Comparison of ENCODE assay signal across 8 cellular contexts in genomic region chr5:181243521-181244307, GRCh38. TPM values are rescaled to one million over a fixed set of nuclear protein-coding genes. Genes with fewer than 3 reads are reported as not detected.
DNase-seq lines count a peak whose midpoint lies in the region; ATAC-seq and TF ChIP-seq lines count a peak whose summit lies in the region.

RACK1 (minus strand) TSS chr5:181243906; CDS start chr5:181243800, 106 bp downstream.

- H3K4me1 Mint-ChIP-seq in activated naive CD8-positive, alpha-beta T cell (ENCODE audit: low read depth): peaks cover 60% of the 10 kb centered on the region

- H3K4me1 ChIP-seq in PC-3 (ENCODE audit: insufficient read depth, low read length) (peaks cover 30% of the 10 kb centered on the region), vagina (peaks cover 69% of the 10 kb centered on the region)

- H3K9me2 ChIP-seq in PC-3 (replicated peaks; ENCODE audit: low read length): no peaks in the 10 kb centered on the region

- CTCF ChIA-PET in GM10248 (lab: Yijun Ruan, JAX) (interaction anchor here (0.8 to 2.5 kb wide), 5 partner anchors 10 to 59 kb away, joined by 3 to 8 read pairs (median 4); no protein-coding TSS in a partner anchor), PC-3 (lab: Charles Lee) (interaction anchor here (0.6 kb wide), 1 partner anchor 18 kb away, joined by 11 read pairs; no protein-coding TSS in a partner anchor)

- peaks cover 88% of the 10 kb centered on the region for H3K79me2 ChIP-seq in PC-3 (ENCODE audit: low read length)

- H3K9me3 Mint-ChIP-seq in activated naive CD8-positive, alpha-beta T cell (ENCODE audit: low read depth): no peaks in the 10 kb centered on the region

- peak within 1 kb of the TSS; percentile 94 for H3K4me3 Mint-ChIP-seq in activated naive CD8-positive, alpha-beta T cell

- H3K27me3 ChIP-seq in PC-3 (ENCODE audit: low read length): no peaks in the 10 kb centered on the region
- H3K27me3 ChIP-seq in vagina: no peaks in the 10 kb centered on the region

- peak; percentile 89 for DNase-seq in GM10248 (ENCODE audit: extremely low spot score)
- peak; percentile 78 for DNase-seq in PC-3
- DNase-seq in cardiac septum (ENCODE audit: low spot score): peak; percentile 92
- DNase-seq in pulmonary artery endothelial cell (ENCODE audit: low read depth, low spot score): peak; percentile 67
- peak in 1 of 2 donors; percentile 93 for DNase-seq in vagina (ENCODE audit: extremely low spot score in 2 of 2)
- DNase-seq in NCI-H2029 treated with DMSO at 0.1 percent for 48 hours (lab: John Stamatoyannopoulos, UW): no peak

- peak within 1 kb of the TSS; percentile 86 for H3K27ac ChIP-seq in PC-3 (ENCODE audit: low read length)
- H3K27ac ChIP-seq in vagina: peak within 1 kb of the TSS; percentile 95

- intact Hi-C loops in PC-3 (cut with micrococcal nuclease): loop anchor here (2.0 kb wide), 1 partner anchor 21 kb away; the partner anchor contains the start of gene TRIM41
- intact Hi-C loops in cardiac septum (cut with DNase I): loop anchor here (1.0 to 10.0 kb wide), 3 partner anchors 20 to 429 kb away; partner anchors contain the start of gene TRIM41
- intact Hi-C loops in vagina (cut with DNase I): loop anchor here (10.0 kb wide), 1 partner anchor 409 kb away; no protein-coding TSS in a partner anchor

- TF ChIP-seq CTCF in GM10248 (IDR thresholded peaks at IDR 0.05; ENCODE audit: control extremely low read depth, extremely low read depth, low read depth, missing control alignments) (no peak), PC-3 (conservative IDR thresholded peaks at IDR 0.05; ENCODE audit: low read depth, low read length) (no peak), vagina (IDR thresholded peaks at IDR 0.05) (no peak)

- H3K27ac Mint-ChIP-seq in activated naive CD8-positive, alpha-beta T cell: peak within 1 kb of the TSS; percentile 99

- POLR2A ChIA-PET in GM10248 (lab: Yijun Ruan, JAX): interaction anchor here (0.6 to 0.9 kb wide), 4 partner anchors 12 to 429 kb away, joined by 3 to 4 read pairs (median 3); no protein-coding TSS in a partner anchor
- POLR2A ChIA-PET in PC-3 (lab: Charles Lee; ENCODE audit: unreplicated experiment): interaction anchor here (0.6 to 0.7 kb wide), 4 partner anchors 12 to 56 kb away, joined by 3 to 6 read pairs (median 4); no protein-coding TSS in a partner anchor

- H3K4me2 ChIP-seq in PC-3 (ENCODE audit: low read length): peak within 1 kb of the TSS; percentile 90

- peaks cover 49% of the 10 kb centered on the region for H4K20me1 ChIP-seq in PC-3 (ENCODE audit: low read length)

- H3K36me3 ChIP-seq in PC-3 (ENCODE audit: low read depth, low read length) (peaks cover 38% of the 10 kb centered on the region), vagina (peaks cover 6 to 36% of the 10 kb centered on the region in 2 donors)

- H3K9ac ChIP-seq in PC-3 (ENCODE audit: low read length): peak within 1 kb of the TSS; percentile 100

- peak in 1 of 2 donors; percentile 48 for TF ChIP-seq POLR2A in vagina (IDR thresholded peaks at IDR 0.05)

- H3K9me3 ChIP-seq in PC-3 (ENCODE audit: low read length): no peaks in the 10 kb centered on the region
- no peaks in the 10 kb centered on the region for H3K9me3 ChIP-seq in vagina

- H3F3A ChIP-seq in PC-3 (ENCODE audit: low read length, unreplicated experiment): peaks cover 11% of the 10 kb centered on the region

- peaks cover 21% of the 10 kb centered on the region for H3K36me3 Mint-ChIP-seq in activated naive CD8-positive, alpha-beta T cell

- BruUV-seq in PC-3 (replicated peaks; lab: Mats Ljungman, UMichigan): TSS peak; percentile 60

- peak; percentile 54 for ATAC-seq in HG02588 (IDR thresholded peaks at IDR 0.05; ENCODE audit: unreplicated experiment)
- ATAC-seq in PC-3: peak; percentile 48

- no peaks in the 10 kb centered on the region for H3K27me3 Mint-ChIP-seq in activated naive CD8-positive, alpha-beta T cell

- H3K4me3 ChIP-seq in PC-3 (ENCODE audit: low read length) (peak within 1 kb of the TSS; percentile 99), vagina (peak within 1 kb of the TSS; percentile 78 to 83)

- H2AFZ ChIP-seq in PC-3 (ENCODE audit: low read length): peak within 1 kb of the TSS; percentile 90

RNA-seq across cellular contexts. Expression of gene RACK1, which starts in this region (rescaled TPM):
- total RNA-seq in PC-3 (2014; rRNA removed): 2,587 and 3,047 TPM in 2 replicates
- total RNA-seq in cardiac septum: 557 TPM
- total RNA-seq in pulmonary artery endothelial cell: 5,736 and 8,367 TPM in 2 replicates
- 3,043 TPM for total RNA-seq in vagina
